Comparison of ENCODE assay signal across 18 cellular contexts in genomic region chr1:53218201-53218600, GRCh38.
"Had no signal": no experiment of that assay in that cellular context is flagged by ENCODE, and none has a peak within 500 bp of the region (broad histone marks: within the 10 kb centered on the region; RNA-seq: fewer than 3 reads in every experiment).

No MANE protein-coding gene starts in this region.

- H3K4me3 ChIP-seq: esophagus squamous epithelium, smooth muscle cell, transverse colon had no signal

- ATAC-seq: activated CD4-positive, CD25-positive, alpha-beta regulatory T cell treated with anti-CD3 and anti-CD28 coated beads, Interleukin-2, amount 50 U/mL, for 24 hours; left lobe of liver; right cardiac atrium; SK-N-SH treated with all-trans-retinoic acid at 6 μM for 48 hours; stimulated activated memory B cell treated with anti-CD40 and anti-IgM and Interleukin-4, amounts not matched to agents 10 μg/mL and 1 μg/mL and 100 μg/mL, for 72 hours had no signal

- H3K9me3 Mint-ChIP-seq: stimulated activated memory B cell treated with anti-CD40 and anti-IgM and Interleukin-4, amounts not matched to agents 10 μg/mL and 1 μg/mL and 100 μg/mL, for 72 hours had no signal

- H3K27me3 Mint-ChIP-seq: stimulated activated memory B cell treated with anti-CD40 and anti-IgM and Interleukin-4, amounts not matched to agents 10 μg/mL and 1 μg/mL and 100 μg/mL, for 72 hours had no signal

- H3K4me2 ChIP-seq: smooth muscle cell had no signal

- H3K27ac Mint-ChIP-seq: stimulated activated memory B cell treated with anti-CD40 and anti-IgM and Interleukin-4, amounts not matched to agents 10 μg/mL and 1 μg/mL and 100 μg/mL, for 72 hours had no signal

- H3K27ac ChIP-seq: dorsolateral prefrontal cortex, esophagus squamous epithelium, neutrophil, transverse colon had no signal

- H3K27me3 ChIP-seq: dorsolateral prefrontal cortex, esophagus squamous epithelium, neutrophil, transverse colon had no signal

- DNase-seq: activated CD4-positive, alpha-beta T cell treated with anti-CD3 and anti-CD28 coated beads, Interleukin-2, amount 50 U/mL, for 48 hours; activated naive CD4-positive, alpha-beta T cell treated with anti-CD3 and anti-CD28 coated beads, Interleukin-2, amount 50 U/mL, for 16 hours; anterior cingulate cortex; dorsolateral prefrontal cortex; esophagus squamous epithelium; foreskin fibroblast; mesendoderm; posterior cingulate gyrus; SHP77; substantia nigra; transverse colon had no signal

- H3K9me3 ChIP-seq: esophagus squamous epithelium, neutrophil, transverse colon had no signal
